In genomic region chr16:89099905-89100304, GRCh38 we compare ENCODE assay signal across 17 cellular contexts. TPM values are rescaled to one million over a fixed set of nuclear protein-coding genes. Genes with fewer than 3 reads are reported as not detected.
DNase-seq lines count a peak whose midpoint lies in the region; ATAC-seq lines count a peak whose summit lies in the region.
"Had no signal": no experiment of that assay in that cellular context is flagged by ENCODE, and none has a peak within 500 bp of the region (broad histone marks: within the 10 kb centered on the region; RNA-seq: fewer than 3 reads in every experiment).

No MANE protein-coding gene starts in this region.

- DNase-seq in GF-D8 (lab: John Stamatoyannopoulos, UW) (peak; percentile 6), left colon (peak; percentile 69 to 81), NCI-H82 treated with DMSO at 0.1 percent for 48 hours (lab: John Stamatoyannopoulos, UW; ENCODE audit: unreplicated experiment) (no peak), SHP77 treated with DMSO at 0.1 percent for 48 hours (lab: John Stamatoyannopoulos, UW) (no peak)
- DNase-seq in activated CD4-positive, alpha-beta memory T cell treated with anti-CD3 and anti-CD28 coated beads, Interleukin-2, amount 10 ng/mL, durations not matched to agents 7 days and 5 days = peak; percentile 28
- DNase-seq in stimulated activated naive B cell treated with anti-CD40 and anti-IgM and Interleukin-4, amounts not matched to agents 10 μg/mL and 1 μg/mL and 100 μg/mL, for 72 hours = no peak
- DNase-seq: activated B cell treated with CpG ODN at 0.5 μM for 24 hours; NCI-H2171 treated with DMSO at 0.1 percent for 48 hours; nephron progenitor cell; NK-92 treated with Interleukin-12 subunit alpha and Interleukin-12 subunit beta, amount 100 ng/mL, for 24 hours; retina; stimulated activated CD4-positive, alpha-beta T cell treated with anti-CD3 and anti-CD28 coated beads, Interleukin-4, amount 100 ng/mL, for 24 hours; stomach had no signal

- H3K4me2 ChIP-seq in BLaER1 treated with 17β-estradiol and CSF1 and Interleukin-3, amounts not matched to agents 10 nM and 100 nM = peak overlapping the region; percentile 77 to 100 (median 88)

- no peak overlapping the region for H3K4me3 Mint-ChIP-seq in activated CD4-positive, alpha-beta memory T cell treated with anti-CD3 and anti-CD28 coated beads, Interleukin-2, amount 10 ng/mL, durations not matched to agents 7 days and 5 days
- no peak overlapping the region for H3K4me3 Mint-ChIP-seq in stimulated activated naive B cell treated with anti-CD40 and anti-IgM and Interleukin-4, amounts not matched to agents 10 μg/mL and 1 μg/mL and 100 μg/mL, for 72 hours

- H3K27me3 Mint-ChIP-seq in activated CD4-positive, alpha-beta memory T cell treated with anti-CD3 and anti-CD28 coated beads, Interleukin-2, amount 10 ng/mL, durations not matched to agents 7 days and 5 days = no peaks in the 10 kb centered on the region
- no peaks in the 10 kb centered on the region for H3K27me3 Mint-ChIP-seq in stimulated activated naive B cell treated with anti-CD40 and anti-IgM and Interleukin-4, amounts not matched to agents 10 μg/mL and 1 μg/mL and 100 μg/mL, for 72 hours
- H3K27me3 Mint-ChIP-seq: activated B cell treated with CpG ODN at 0.5 μM for 24 hours had no signal

- peak; percentile 56 for ATAC-seq in left colon
- no peak for ATAC-seq in HG03139 (IDR thresholded peaks at IDR 0.05; ENCODE audit: unreplicated experiment)
- no peak for ATAC-seq in stimulated activated naive B cell treated with anti-CD40 and anti-IgM and Interleukin-4, amounts not matched to agents 10 μg/mL and 1 μg/mL and 100 μg/mL, for 72 hours (replicated peaks)
- ATAC-seq: left lobe of liver, SK-N-SH treated with all-trans-retinoic acid at 6 μM for 48 hours had no signal

- 0 out of 22 replicates have a peak, but pooled peaks cover 0 to 4% (median 0%) of the 10 kb centered on the region in 11 experiments for H3K27me3 ChIP-seq in BLaER1 treated with 17β-estradiol and CSF1 and Interleukin-3, amounts not matched to agents 10 nM and 100 nM
- H3K27me3 ChIP-seq: stomach had no signal

- peaks cover 54 to 96% (median 92%) of the 10 kb centered on the region in 11 experiments; a peak in 20 of 22 replicates for H4K20me1 ChIP-seq in BLaER1 treated with 17β-estradiol and CSF1 and Interleukin-3, amounts not matched to agents 10 nM and 100 nM

- peak overlapping the region in 2 of 11 experiments; percentile 20 to 29; a peak in 2 of 22 replicates for H3K9ac ChIP-seq in BLaER1 treated with 17β-estradiol and CSF1 and Interleukin-3, amounts not matched to agents 10 nM and 100 nM

- peaks cover 52% of the 10 kb centered on the region for H3K36me3 Mint-ChIP-seq in activated CD4-positive, alpha-beta memory T cell treated with anti-CD3 and anti-CD28 coated beads, Interleukin-2, amount 10 ng/mL, durations not matched to agents 7 days and 5 days (ENCODE audit: low read depth)
- peaks cover 44 to 65% of the 10 kb centered on the region in 2 donors for H3K36me3 Mint-ChIP-seq in stimulated activated naive B cell treated with anti-CD40 and anti-IgM and Interleukin-4, amounts not matched to agents 10 μg/mL and 1 μg/mL and 100 μg/mL, for 72 hours

- peak overlapping the region in 1 of 11 experiments; percentile 10; a peak in 1 of 22 replicates for H3K27ac ChIP-seq in BLaER1 treated with 17β-estradiol and CSF1 and Interleukin-3, amounts not matched to agents 10 nM and 100 nM

- CTCF ChIA-PET in activated CD4-positive, alpha-beta memory T cell treated with anti-CD3 and anti-CD28 coated beads, Interleukin-2, amount 10 ng/mL, durations not matched to agents 7 days and 5 days (lab: Charles Lee) = no interaction called here

- H3K36me3 ChIP-seq in BLaER1 treated with 17β-estradiol and CSF1 and Interleukin-3, amounts not matched to agents 10 nM and 100 nM = peaks cover 36 to 75% (median 59%) of the 10 kb centered on the region in 11 experiments

- peaks cover 71% of the 10 kb centered on the region for H3K4me1 Mint-ChIP-seq in activated CD4-positive, alpha-beta memory T cell treated with anti-CD3 and anti-CD28 coated beads, Interleukin-2, amount 10 ng/mL, durations not matched to agents 7 days and 5 days
- H3K4me1 Mint-ChIP-seq in stimulated activated naive B cell treated with anti-CD40 and anti-IgM and Interleukin-4, amounts not matched to agents 10 μg/mL and 1 μg/mL and 100 μg/mL, for 72 hours = peaks cover 31 to 54% of the 10 kb centered on the region in 2 donors

- H3K27ac Mint-ChIP-seq in activated CD4-positive, alpha-beta memory T cell treated with anti-CD3 and anti-CD28 coated beads, Interleukin-2, amount 10 ng/mL, durations not matched to agents 7 days and 5 days = peak overlapping the region; percentile 49
- H3K27ac Mint-ChIP-seq in stimulated activated naive B cell treated with anti-CD40 and anti-IgM and Interleukin-4, amounts not matched to agents 10 μg/mL and 1 μg/mL and 100 μg/mL, for 72 hours = no peak overlapping the region

- H3K9me3 Mint-ChIP-seq in activated CD4-positive, alpha-beta memory T cell treated with anti-CD3 and anti-CD28 coated beads, Interleukin-2, amount 10 ng/mL, durations not matched to agents 7 days and 5 days = no peaks in the 10 kb centered on the region
- H3K9me3 Mint-ChIP-seq in stimulated activated naive B cell treated with anti-CD40 and anti-IgM and Interleukin-4, amounts not matched to agents 10 μg/mL and 1 μg/mL and 100 μg/mL, for 72 hours = no peaks in the 10 kb centered on the region
- H3K9me3 Mint-ChIP-seq: activated B cell treated with CpG ODN at 0.5 μM for 24 hours, nephron progenitor cell had no signal

- H3K4me3 ChIP-seq in BLaER1 treated with 17β-estradiol and CSF1 and Interleukin-3, amounts not matched to agents 10 nM and 100 nM = peak overlapping the region in 1 of 10 experiments; percentile 6; a peak in 1 of 20 replicates
- H3K4me3 ChIP-seq: stomach had no signal

- POLR2A ChIA-PET in activated CD4-positive, alpha-beta memory T cell treated with anti-CD3 and anti-CD28 coated beads, Interleukin-2, amount 10 ng/mL, durations not matched to agents 7 days and 5 days (lab: Charles Lee) = interaction anchor here (2.8 kb wide), 1 partner anchor 15 kb away, joined by 12 read pairs; no protein-coding TSS in a partner anchor

- intact Hi-C loops in left colon (cut with DNase I, micrococcal nuclease) = no loop called here

- no peaks in the 10 kb centered on the region for H3K9me3 ChIP-seq in BLaER1 treated with 17β-estradiol and CSF1 and Interleukin-3, amounts not matched to agents 10 nM and 100 nM (replicated peaks in 1 of 11)
- H3K9me3 ChIP-seq: stomach had no signal

- H3K4me1 ChIP-seq in BLaER1 treated with 17β-estradiol and CSF1 and Interleukin-3, amounts not matched to agents 10 nM and 100 nM = peaks cover 95 to 100% (median 99%) of the 10 kb centered on the region in 10 experiments

RNA-seq across cellular contexts. Expression of gene ACSF3, which starts 6.3 kb away (rescaled TPM):
- 10 to 100 TPM; 44.4 to 45.3 TPM for total RNA-seq in activated CD4-positive, alpha-beta memory T cell treated with anti-CD3 and anti-CD28 coated beads, Interleukin-2, amount 10 ng/mL, durations not matched to agents 7 days and 5 days
- total RNA-seq in left colon = 10 to 100 TPM; 55.6 to 62.9 TPM

Comparison
In these comparisons a context has a peak if more than half of its experiments do, and no peak if none do; other contexts are left out.
1. DNase-seq: peak in GF-D8 (single experiment), activated CD4-positive, alpha-beta memory T cell treated with anti-CD3 and anti-CD28 coated beads, Interleukin-2, amount 10 ng/mL, durations not matched to agents 7 days and 5 days (single experiment) and left colon (2 of 2); none in NCI-H82 treated with DMSO at 0.1 percent for 48 hours (single experiment), stimulated activated naive B cell treated with anti-CD40 and anti-IgM and Interleukin-4, amounts not matched to agents 10 μg/mL and 1 μg/mL and 100 μg/mL, for 72 hours (single experiment) and SHP77 treated with DMSO at 0.1 percent for 48 hours (single experiment).